In genomic region chr5:109689740-109690455, GRCh38 we compare ENCODE assay signal across 8 cellular contexts. TPM values are rescaled to one million over a fixed set of nuclear protein-coding genes. Genes with fewer than 3 reads are reported as not detected.
DNase-seq lines count a peak whose midpoint lies in the region; ATAC-seq and TF ChIP-seq lines count a peak whose summit lies in the region.

TSS of gene MAN2A1 (plus strand) at chr5:109689927. CDS start at chr5:109690418, 491 bp downstream.

- H3K4me3 ChIP-seq in HUES48 (ENCODE audit: low read depth, low read length) (peak within 1 kb of the TSS; percentile 96), neutrophil (ENCODE audit: low read depth in 1 of 2, low read length in 1 of 2) (peak within 1 kb of the TSS; percentile 94 to 97), suprapubic skin (peak within 1 kb of the TSS; percentile 97)

- peak within 1 kb of the TSS; percentile 80 for H3K9ac ChIP-seq in HUES48 (ENCODE audit: low read depth, low read length)

- TF ChIP-seq POLR2A in Raji (IDR thresholded peaks at IDR 0.05; ENCODE audit: insufficient read depth, low read depth, low read length) (peak; percentile 25; the same call in 1 of the 2 replicates), suprapubic skin (IDR thresholded peaks at IDR 0.05) (peak; percentile 53 to 70)

- TF ChIP-seq CTCF in foreskin keratinocyte (conservative IDR thresholded peaks at IDR 0.05) = no peak
- no peak for TF ChIP-seq CTCF in neutrophil (IDR thresholded peaks at IDR 0.05)
- no peak for TF ChIP-seq CTCF in suprapubic skin (IDR thresholded peaks at IDR 0.05)

- H3K4me1 ChIP-seq in HUES48 (ENCODE audit: control insufficient read depth, insufficient read depth, low read length) = peaks cover 31% of the 10 kb centered on the region
- H3K4me1 ChIP-seq in foreskin keratinocyte = peaks cover 26% of the 10 kb centered on the region
- H3K4me1 ChIP-seq in neutrophil (ENCODE audit: control insufficient read depth in 1 of 2, insufficient read depth in 1 of 2, low read depth in 1 of 2, low read length in 1 of 2) = peaks cover 28 to 33% of the 10 kb centered on the region in 2 experiments
- H3K4me1 ChIP-seq in suprapubic skin = peaks cover 34% of the 10 kb centered on the region

- 0% methylated on average over 17 of the region's 78 CpGs for WGBS in suprapubic skin

- peak; percentile 69 for DNase-seq in DMS 273 treated with DMSO at 0.1 percent for 48 hours (lab: John Stamatoyannopoulos, UW)
- peak; percentile 62 for DNase-seq in activated gamma-delta T cell treated with anti-CD3 and anti-CD28 coated beads, Interleukin-2, amount 50 U/mL, for 16 hours (ENCODE audit: low read depth)
- DNase-seq in foreskin keratinocyte = peak; percentile 65 to 75
- peak; percentile 88 to 89 for DNase-seq in suprapubic skin (ENCODE audit: low spot score in 2 of 2)

- TF ChIP-seq EP300 in suprapubic skin (IDR thresholded peaks at IDR 0.05) = no peak

- H3K27me3 ChIP-seq in HUES48 (ENCODE audit: control insufficient read depth, insufficient read depth, low read length) (no peaks in the 10 kb centered on the region), foreskin keratinocyte (no peaks in the 10 kb centered on the region), neutrophil (no peaks in the 10 kb centered on the region), suprapubic skin (no peaks in the 10 kb centered on the region)

- H3K36me3 ChIP-seq in HUES48 (ENCODE audit: control insufficient read depth, insufficient read depth, low read length) = no peaks in the 10 kb centered on the region
- no peaks in the 10 kb centered on the region for H3K36me3 ChIP-seq in neutrophil
- no peaks in the 10 kb centered on the region for H3K36me3 ChIP-seq in suprapubic skin

- H3K27ac ChIP-seq in HUES48 (ENCODE audit: low read depth, low read length) (peak within 1 kb of the TSS; percentile 95), foreskin keratinocyte (peak within 1 kb of the TSS; percentile 82), neutrophil (peak within 1 kb of the TSS; percentile 96), suprapubic skin (peak within 1 kb of the TSS; percentile 96)

- H3K9me3 ChIP-seq in HUES48 (ENCODE audit: control insufficient read depth, insufficient read depth, low read length) = no peaks in the 10 kb centered on the region
- H3K9me3 ChIP-seq in neutrophil = no peaks in the 10 kb centered on the region
- H3K9me3 ChIP-seq in suprapubic skin = peaks cover 8% of the 10 kb centered on the region

- ATAC-seq in GM21423 (IDR thresholded peaks at IDR 0.05; ENCODE audit: unreplicated experiment) (peak; percentile 46), foreskin keratinocyte (peak; percentile 74)

RNA-seq across cellular contexts. Expression of gene MAN2A1, which starts in this region (rescaled TPM):
- total RNA-seq in foreskin keratinocyte (55.0 and 59.1 TPM in 2 replicates), suprapubic skin (10 to 100 TPM; 37.0 to 45.9 (median 39.8) TPM)
- 9.0 and 11.5 TPM in 2 replicates for polyA plus RNA-seq in foreskin keratinocyte

Comparison
In these comparisons a context has a peak if more than half of its experiments do, and no peak if none do; other contexts are left out.
1. Peak in every context shown above with its lines: DNase-seq, ATAC-seq, H3K4me3 ChIP-seq and H3K27ac ChIP-seq.